In the genomic region with DNA sequence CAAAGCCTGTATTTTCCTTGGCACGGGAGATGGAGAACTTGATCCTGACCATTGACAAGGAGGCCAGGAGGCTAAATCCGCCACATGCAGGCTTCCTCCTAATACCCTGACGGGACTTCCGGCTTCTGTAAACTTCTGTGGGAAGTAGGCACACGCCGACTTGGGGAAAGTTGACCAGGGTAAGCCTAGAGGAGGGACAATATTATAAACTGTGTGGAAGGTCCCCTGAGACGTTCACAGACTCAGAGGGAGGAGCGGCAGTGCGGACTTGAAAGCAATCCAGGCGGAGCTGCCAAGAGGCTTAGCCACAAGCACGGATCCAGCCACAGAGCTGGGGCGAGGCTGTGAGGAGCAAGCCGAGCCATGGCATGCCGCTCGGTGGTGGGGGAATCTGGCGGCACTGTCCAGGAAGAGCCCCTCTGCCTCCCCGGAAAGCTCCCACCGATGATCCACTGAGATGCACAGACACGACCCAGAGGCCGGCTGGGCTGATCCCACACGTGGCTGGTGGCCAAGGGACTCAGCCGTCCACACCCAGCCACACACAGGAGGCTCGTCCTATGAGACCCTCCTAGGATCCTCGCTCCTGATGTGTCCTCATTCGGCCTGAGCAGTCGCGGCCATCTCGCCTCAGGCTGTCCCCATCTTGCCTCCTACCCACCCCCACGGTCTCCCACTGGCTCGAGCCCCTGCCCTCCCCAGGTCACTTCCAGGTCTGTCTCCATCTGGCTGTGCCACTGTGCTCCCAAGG, we compare ENCODE assay signal across 8 cellular contexts. TPM values are rescaled to one million over a fixed set of nuclear protein-coding genes. Genes with fewer than 3 reads are reported as not detected.
A peak's percentile ranks its signal among the peaks of the same experiment; 100 is the strongest.
DNase-seq lines count a peak whose midpoint lies in the region; ATAC-seq, FAIRE-seq and TF ChIP-seq lines count a peak whose summit lies in the region.

No MANE protein-coding gene starts in this region.

- BruUV-seq in IMR-90 (replicated peaks; lab: Mats Ljungman, UMichigan) = no TSS peak

- peak overlapping the region; percentile 32 for H2BK5ac ChIP-seq in IMR-90 (ENCODE audit: low read depth, low read length, poor library complexity, severe bottlenecking)

- no peak overlapping the region for H2AK9ac ChIP-seq in IMR-90 (replicated peaks; ENCODE audit: low read depth, low read length, poor library complexity)

- no peak overlapping the region for H3K18ac ChIP-seq in IMR-90 (ENCODE audit: low read depth, low read length)

- H3K4me3 ChIP-seq in IMR-90 (ENCODE audit: insufficient read depth, low read depth, low read length) = no peak overlapping the region
- peak overlapping the region in 4 of 5 donors; percentile 2 to 49 (median 40) for H3K4me3 ChIP-seq in subcutaneous abdominal adipose tissue (ENCODE audit: low read depth in 1 of 5, low read length in 5 of 5)

- in situ Hi-C loops in IMR-90 (cut with MboI; ENCODE audit: low sequenced_read_pairs) = no loop called here

- CTCF ChIA-PET in IMR-90 (lab: Yijun Ruan, JAX) = interaction anchor here (0.7 kb wide), 1 partner anchor 263 kb away, joined by 3 read pairs; no protein-coding TSS in a partner anchor

- TF ChIP-seq CTCF in IMR-90 (conservative IDR thresholded peaks at IDR 0.05; ENCODE audit: low read depth, low read length) = no peak
- no peak for TF ChIP-seq CTCF in D721Med (IDR thresholded peaks at IDR 0.05; ENCODE audit: insufficient read depth, missing control alignments)

- H3K9me3 ChIP-seq in IMR-90 (ENCODE audit: control insufficient read depth, insufficient read depth, low read length) (no peaks in the 10 kb centered on the region), subcutaneous abdominal adipose tissue (ENCODE audit: control insufficient read depth in 5 of 5, low read length in 5 of 5) (no peaks in the 10 kb centered on the region)

- ATAC-seq in IMR-90 (ENCODE audit: low read depth) (no peak), HG03025 (IDR thresholded peaks at IDR 0.05; ENCODE audit: low FRiP score, unreplicated experiment) (no peak), GM18867 (IDR thresholded peaks at IDR 0.05; ENCODE audit: unreplicated experiment) (no peak)

- TF ChIP-seq POLR2A in IMR-90 (IDR thresholded peaks at IDR 0.05; ENCODE audit: low read depth, low read length) = no peak

- H3K27ac ChIP-seq in IMR-90 (ENCODE audit: insufficient read depth, low read length) (no peak overlapping the region), subcutaneous abdominal adipose tissue (ENCODE audit: low read depth, low read length) (peak overlapping the region; percentile 99)

- H3K4me1 ChIP-seq in IMR-90 (ENCODE audit: control insufficient read depth, insufficient read depth, low read length) = no peaks in the 10 kb centered on the region
- peaks cover 6 to 52% (median 45%) of the 10 kb centered on the region in 5 donors for H3K4me1 ChIP-seq in subcutaneous abdominal adipose tissue (ENCODE audit: control insufficient read depth in 5 of 5, insufficient read depth in 5 of 5, low read length in 5 of 5)

- H4K91ac ChIP-seq in IMR-90 (ENCODE audit: insufficient read depth, low read depth, low read length) = peak overlapping the region; percentile 27; the same call in 1 of the 2 replicates

- DNase-seq in IMR-90 (no peak), cerebellum (ENCODE audit: low spot score) (peak; percentile 53), left kidney (ENCODE audit: low read depth, low spot score) (peak; percentile 57), NCI-H510A (lab: John Stamatoyannopoulos, UW) (no peak), D721Med (ENCODE audit: insufficient read length, low spot score) (no peak)

- no peak overlapping the region for H3K56ac ChIP-seq in IMR-90 (ENCODE audit: extremely low read depth, insufficient read depth, low read length)

- H2BK15ac ChIP-seq in IMR-90 (ENCODE audit: low read depth, low read length) = 0 out of 3 replicates have a peak overlapping the region, but pooled peaks have one; percentile 45

- H2BK120ac ChIP-seq in IMR-90 (ENCODE audit: low read depth, low read length) = peak overlapping the region; percentile 38; the same call in 1 of the 2 replicates

- peak overlapping the region; percentile 43; the same call in 1 of the 2 replicates for H2AK5ac ChIP-seq in IMR-90 (ENCODE audit: low read depth, low read length)

- H3K4ac ChIP-seq in IMR-90 (ENCODE audit: low read depth, low read length) = no peak overlapping the region

- H4K20me1 ChIP-seq in IMR-90 (ENCODE audit: insufficient read depth, low read length) = no peaks in the 10 kb centered on the region

- H3K9ac ChIP-seq in IMR-90 (ENCODE audit: low read depth, low read length) = no peak overlapping the region
- peak overlapping the region; percentile 59 to 82 (median 69) for H3K9ac ChIP-seq in subcutaneous abdominal adipose tissue (ENCODE audit: low read length in 5 of 5)

- FAIRE-seq in D721Med (lab: Jason Lieb, UNC) = no peak

- H4K8ac ChIP-seq in IMR-90 (ENCODE audit: low read depth in 2 of 2, low read length in 2 of 2) = 0 out of 4 replicates have a peak overlapping the region, but pooled peaks of 1 of the 2 experiments have one; percentile 32

- peak overlapping the region; percentile 34 for H2AFZ ChIP-seq in IMR-90 (replicated peaks; ENCODE audit: low read length, poor library complexity)

- 0 out of 2 replicates have a peak, but pooled peaks cover 4% of the 10 kb centered on the region for H3K9me1 ChIP-seq in IMR-90 (ENCODE audit: insufficient read depth, low read length)

- H4K5ac ChIP-seq in IMR-90 (ENCODE audit: low read depth, low read length) = no peak overlapping the region

- POLR2A ChIA-PET in IMR-90 (lab: Charles Lee; ENCODE audit: unreplicated experiment) = no interaction called here

- 0 out of 2 replicates have a peak overlapping the region, but pooled peaks have one; percentile 25 for H3K14ac ChIP-seq in IMR-90 (replicated peaks; ENCODE audit: low read depth, low read length)

- 80% methylated on average over 14 of the region's 30 CpGs; no CpG with 5 or more reads in 1 of the 2 experiments for WGBS in IMR-90 (ENCODE audit: extremely low coverage in 2 of 2, insufficient read length in 1 of 2), 2 experiments

- H3K27me3 ChIP-seq in IMR-90 (ENCODE audit: control insufficient read depth, insufficient read depth, low read length) (peaks cover 3% of the 10 kb centered on the region; the same call in 1 of the 2 replicates), subcutaneous abdominal adipose tissue (ENCODE audit: control insufficient read depth in 5 of 5, insufficient read depth in 4 of 5, low read length in 5 of 5) (no peaks in the 10 kb centered on the region)

- no peak overlapping the region for H3K23ac ChIP-seq in IMR-90 (ENCODE audit: low read depth, low read length)

- H2BK20ac ChIP-seq in IMR-90 (ENCODE audit: low read depth, low read length) = no peak overlapping the region

- TF ChIP-seq RAD21 in IMR-90 (IDR thresholded peaks at IDR 0.05; ENCODE audit: low read length) = no peak

- H3K36me3 ChIP-seq in IMR-90 (ENCODE audit: control insufficient read depth, insufficient read depth, low read length) = no peaks in the 10 kb centered on the region
- H3K36me3 ChIP-seq in subcutaneous abdominal adipose tissue (ENCODE audit: control insufficient read depth in 5 of 5, insufficient read depth in 5 of 5, low read length in 5 of 5) = no peaks in the 10 kb centered on the region

- H3K79me1 ChIP-seq in IMR-90 (ENCODE audit: low read depth in 1 of 2, low read length in 2 of 2) = no peaks in the 10 kb centered on the region

- intact Hi-C loops in IMR-90 (cut with micrococcal nuclease) = no loop called here

- no peak overlapping the region for H3K4me2 ChIP-seq in IMR-90 (ENCODE audit: low read depth, low read length)

- dilution Hi-C loops in IMR-90 (cut with HindIII; ENCODE audit: low sequenced_read_pairs, unreplicated experiment) = no loop called here

TF ChIP-seq in IMR-90, 13 proteins besides CTCF, POLR2A, EP300 and RAD21:
- TF ChIP-seq MXI1 (IDR thresholded peaks at IDR 0.05; ENCODE audit: borderline replicate concordance, low read depth, low read length) (no peak), FOS (IDR thresholded peaks at IDR 0.05; ENCODE audit: low read depth, low read length) (no peak), SMC3 (IDR thresholded peaks at IDR 0.05; ENCODE audit: low read depth, low read length) (no peak), BHLHE40 (IDR thresholded peaks at IDR 0.05; ENCODE audit: low read depth, low read length) (no peak), NFE2L2 (IDR thresholded peaks at IDR 0.05; ENCODE audit: low read depth, low read length) (no peak)
- TF ChIP-seq, protein P1, sequence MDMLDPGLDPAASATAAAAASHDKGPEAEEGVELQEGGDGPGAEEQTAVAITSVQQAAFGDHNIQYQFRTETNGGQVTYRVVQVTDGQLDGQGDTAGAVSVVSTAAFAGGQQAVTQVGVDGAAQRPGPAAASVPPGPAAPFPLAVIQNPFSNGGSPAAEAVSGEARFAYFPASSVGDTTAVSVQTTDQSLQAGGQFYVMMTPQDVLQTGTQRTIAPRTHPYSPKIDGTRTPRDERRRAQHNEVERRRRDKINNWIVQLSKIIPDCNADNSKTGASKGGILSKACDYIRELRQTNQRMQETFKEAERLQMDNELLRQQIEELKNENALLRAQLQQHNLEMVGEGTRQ (IDR thresholded peaks at IDR 0.05; ENCODE audit: low read depth, low read length) = no peak

RNA-seq across cellular contexts. Expression of a gene that starts 40.0 kb away (rescaled TPM):
- total RNA-seq in IMR-90 (2012; rRNA removed) (26.0 and 32.8 TPM in 2 replicates), cerebellum (42.6 TPM)
- 19.0 and 19.9 TPM in 2 replicates for polyA plus RNA-seq in IMR-90 (2012; rRNA removed)
- polyA plus RNA-seq in IMR-90 (2012; cell fraction: cytosol; rRNA removed) = 14.0 and 17.9 TPM in 2 replicates
- polyA plus RNA-seq in IMR-90 (2012; cell fraction: nucleus; rRNA removed; ENCODE audit: low replicate concordance) = 17.2 and 44.5 TPM in 2 replicates

Comparison
In these comparisons a context has a peak if more than half of its experiments do, and no peak if none do; other contexts are left out.
1. DNase-seq: peak in cerebellum (single experiment) and left kidney (single experiment); none in IMR-90 (single experiment), NCI-H510A (single experiment) and D721Med (single experiment).